In the genomic region with DNA sequence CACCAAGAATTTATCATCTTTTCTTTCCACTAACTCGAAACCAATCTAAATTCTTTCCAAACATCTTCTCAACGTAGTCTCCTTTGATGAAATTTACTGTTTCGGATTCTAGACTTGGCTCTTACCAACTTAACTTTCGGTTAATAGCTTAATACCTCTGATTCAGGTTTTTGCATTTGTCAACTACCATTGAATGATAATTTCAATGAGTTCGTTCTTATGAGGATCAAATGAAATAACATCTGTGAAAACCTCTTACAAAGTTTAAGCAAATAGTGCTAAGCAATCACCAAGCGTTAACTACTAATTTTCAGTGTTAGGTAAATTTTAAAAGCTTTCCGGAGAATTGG, we compare ENCODE assay signal across 8 cellular contexts. TPM values are rescaled to one million over a fixed set of nuclear protein-coding genes. Genes with fewer than 3 reads are reported as not detected.
DNase-seq lines count a peak whose midpoint lies in the region; ATAC-seq and TF ChIP-seq lines count a peak whose summit lies in the region.

No MANE protein-coding gene starts in this region.

- H3K27ac ChIP-seq in cardiac muscle cell (peak overlapping the region; percentile 98), mesenchymal stem cell (ENCODE audit: low read length, poor library complexity, severe bottlenecking) (peak overlapping the region; percentile 95), uterus (peak overlapping the region; percentile 95 to 99)

- peak overlapping the region; percentile 71 for H2BK5ac ChIP-seq in mesenchymal stem cell (ENCODE audit: low read depth, low read length, poor library complexity, severe bottlenecking)

- WGBS in mesenchymal stem cell: 40% methylated on average over 5 of the region's 7 CpGs

- no peak overlapping the region for H4K91ac ChIP-seq in mesenchymal stem cell (ENCODE audit: low read length)

- TF ChIP-seq CTCF in cardiac muscle cell (IDR thresholded peaks at IDR 0.05; ENCODE audit: low read depth, low read length) (no peak), astrocyte of the spinal cord (IDR thresholded peaks at IDR 0.05; ENCODE audit: low read depth, low read length) (no peak), uterus (IDR thresholded peaks at IDR 0.05) (no peak)

- no peak for TF ChIP-seq POLR2A in uterus (IDR thresholded peaks at IDR 0.05)

- H3K18ac ChIP-seq in mesenchymal stem cell (ENCODE audit: low read depth in 1 of 2, low read length in 2 of 2): peak overlapping the region in 1 of 2 experiments; percentile 95

- peaks cover 2% of the 10 kb centered on the region for H3K79me1 ChIP-seq in mesenchymal stem cell (replicated peaks; ENCODE audit: low read length, poor library complexity, severe bottlenecking)

- no peaks in the 10 kb centered on the region for H3K9me3 ChIP-seq in cardiac muscle cell (ENCODE audit: low read depth)
- no peaks in the 10 kb centered on the region for H3K9me3 ChIP-seq in mesenchymal stem cell (ENCODE audit: control insufficient read depth, low read length)
- H3K9me3 ChIP-seq in uterus: no peaks in the 10 kb centered on the region

- ATAC-seq in HG03095 (IDR thresholded peaks at IDR 0.05; ENCODE audit: unreplicated experiment) (no peak), HG02588 (IDR thresholded peaks at IDR 0.05; ENCODE audit: unreplicated experiment) (no peak)

- H2BK120ac ChIP-seq in mesenchymal stem cell (ENCODE audit: low read depth, low read length): no peak overlapping the region

- H3K27me3 ChIP-seq in cardiac muscle cell: no peaks in the 10 kb centered on the region
- no peaks in the 10 kb centered on the region for H3K27me3 ChIP-seq in mesenchymal stem cell (ENCODE audit: control insufficient read depth in 1 of 2, insufficient read depth in 1 of 2, low read length in 2 of 2)
- H3K27me3 ChIP-seq in uterus: no peaks in the 10 kb centered on the region

- no peak overlapping the region for H2AK5ac ChIP-seq in mesenchymal stem cell (ENCODE audit: low read length, severe bottlenecking)

- in situ Hi-C loops in astrocyte of the spinal cord (cut with HindIII; ENCODE audit: low sequenced_read_pairs): no loop called here

- H4K8ac ChIP-seq in mesenchymal stem cell (ENCODE audit: low read length): no peak overlapping the region

- H3K23ac ChIP-seq in mesenchymal stem cell (ENCODE audit: low read length in 2 of 2): no peak overlapping the region

- intact Hi-C loops in cardiac septum (cut with DNase I): loop anchor here (1.0 to 5.0 kb wide), 4 partner anchors 19 to 59 kb away; a partner anchor contains a TSS
- intact Hi-C loops in uterus (cut with DNase I; ENCODE audit: low total_unique reads): no loop called here

- no peak overlapping the region for H3K14ac ChIP-seq in mesenchymal stem cell (ENCODE audit: low read length in 2 of 2)

- peak overlapping the region; percentile 64 for H3K4me2 ChIP-seq in mesenchymal stem cell (ENCODE audit: low read length, poor library complexity, severe bottlenecking)

- peak overlapping the region; percentile 88 for H3K4me3 ChIP-seq in cardiac muscle cell
- H3K4me3 ChIP-seq in astrocyte of the spinal cord (ENCODE audit: low read depth, low read length): peak overlapping the region; percentile 80
- H3K4me3 ChIP-seq in mesenchymal stem cell (ENCODE audit: insufficient read depth in 1 of 2, low read depth in 1 of 2, low read length in 2 of 2): peak overlapping the region; percentile 89
- H3K4me3 ChIP-seq in uterus: peak overlapping the region; percentile 95 to 98

- peak overlapping the region; percentile 98 for H3K9ac ChIP-seq in mesenchymal stem cell (ENCODE audit: low read length)

- H3K4me1 ChIP-seq in cardiac muscle cell (ENCODE audit: low read depth) (peaks cover 12% of the 10 kb centered on the region), mesenchymal stem cell (ENCODE audit: control insufficient read depth, insufficient read depth, low read depth, low read length) (peaks cover 7% of the 10 kb centered on the region), uterus (peaks cover 0 to 8% of the 10 kb centered on the region in 2 donors)

- DNase-seq in cardiac muscle cell (ENCODE audit: low read depth in 1 of 2, low spot score in 1 of 2) (no peak), cardiac septum (ENCODE audit: low spot score) (no peak), astrocyte of the spinal cord (ENCODE audit: low read depth, low spot score) (no peak), mesenchymal stem cell (no peak), uterus (no peak), hepatic stellate cell (ENCODE audit: low spot score) (no peak)

- H2AFZ ChIP-seq in mesenchymal stem cell (ENCODE audit: low read depth, low read length): no peak overlapping the region

- H2BK15ac ChIP-seq in mesenchymal stem cell (ENCODE audit: low read depth, poor library complexity, severe bottlenecking): no peak overlapping the region

- H3K36me3 ChIP-seq in cardiac muscle cell: no peaks in the 10 kb centered on the region
- H3K36me3 ChIP-seq in mesenchymal stem cell (ENCODE audit: control insufficient read depth in 1 of 2, insufficient read depth in 2 of 2, low read depth in 1 of 2, low read length in 2 of 2): peaks cover 0 to 3% of the 10 kb centered on the region in 2 experiments
- no peaks in the 10 kb centered on the region for H3K36me3 ChIP-seq in uterus

- H2BK12ac ChIP-seq in mesenchymal stem cell (ENCODE audit: low read length in 2 of 2): no peak overlapping the region

- no peak overlapping the region for H3K4ac ChIP-seq in mesenchymal stem cell (ENCODE audit: low read depth in 1 of 2, low read length in 2 of 2)

RNA-seq across cellular contexts. Expression of a gene that starts 0.6 kb away (rescaled TPM):
- total RNA-seq in cardiac muscle cell (82.1 and 122 TPM in 2 replicates), cardiac septum (64.6 TPM), uterus (100 to 1,000 TPM in 2 of 4 donors, 10 to 100 TPM in 2; 57.6 to 148 (median 83.5) TPM)
- 147 and 185 TPM in 2 replicates for polyA plus RNA-seq in cardiac muscle cell
- 79.0 TPM for polyA plus RNA-seq in mesenchymal stem cell (2013, experiment 1 of 2)
- 77.5 TPM for polyA plus RNA-seq in mesenchymal stem cell (2013, experiment 2 of 2)

RNA-seq across cellular contexts. Expression of a gene that starts 14.3 kb away (rescaled TPM):
- 1.3 and 2.8 TPM in 2 replicates for total RNA-seq in cardiac muscle cell
- 2.0 and 4.9 TPM in 2 replicates for polyA plus RNA-seq in cardiac muscle cell
- total RNA-seq in cardiac septum: not detected
- 0.46 TPM for polyA plus RNA-seq in mesenchymal stem cell (2013, experiment 1 of 2)
- 0.78 TPM for polyA plus RNA-seq in mesenchymal stem cell (2013, experiment 2 of 2)
- 1 to 10 TPM in 3 of 4 donors, not detected in 1; 1.9 to 8.8 (median 2.6) TPM for total RNA-seq in uterus

RNA-seq across cellular contexts. Expression of a gene that starts 18.4 kb away (rescaled TPM):
- total RNA-seq in cardiac muscle cell (96.2 and 101 TPM in 2 replicates), cardiac septum (32.0 TPM), uterus (10 to 100 TPM; 15.9 to 54.1 (median 42.2) TPM)
- 84.8 and 93.0 TPM in 2 replicates for polyA plus RNA-seq in cardiac muscle cell
- polyA plus RNA-seq in mesenchymal stem cell (2013, experiment 1 of 2): 58.3 TPM
- polyA plus RNA-seq in mesenchymal stem cell (2013, experiment 2 of 2): 57.0 TPM

RNA-seq across cellular contexts. Expression of a gene that starts 47.3 kb away (rescaled TPM):
- 29.7 and 31.7 TPM in 2 replicates for total RNA-seq in cardiac muscle cell
- polyA plus RNA-seq in cardiac muscle cell: 32.2 and 35.8 TPM in 2 replicates
- total RNA-seq in cardiac septum: 10.6 TPM
- 16.6 TPM for polyA plus RNA-seq in mesenchymal stem cell (2013, experiment 1 of 2)
- 15.9 TPM for polyA plus RNA-seq in mesenchymal stem cell (2013, experiment 2 of 2)
- 10 to 100 TPM in 3 of 4 donors, under 1 TPM in 1; 0.88 to 16.1 (median 12.0) TPM for total RNA-seq in uterus

RNA-seq across cellular contexts. Expression of a gene that starts 57.4 kb away (rescaled TPM):
- total RNA-seq in cardiac muscle cell: 91.9 and 141 TPM in 2 replicates
- 130 and 135 TPM in 2 replicates for polyA plus RNA-seq in cardiac muscle cell
- 80.3 TPM for total RNA-seq in cardiac septum
- polyA plus RNA-seq in mesenchymal stem cell (2013, experiment 1 of 2): 50.9 TPM
- polyA plus RNA-seq in mesenchymal stem cell (2013, experiment 2 of 2): 50.9 TPM
- 10 to 100 TPM; 89.4 to 91.5 (median 90.8) TPM for total RNA-seq in uterus
